1 cellular context compared by ENCODE assay signal in the genomic region with DNA sequence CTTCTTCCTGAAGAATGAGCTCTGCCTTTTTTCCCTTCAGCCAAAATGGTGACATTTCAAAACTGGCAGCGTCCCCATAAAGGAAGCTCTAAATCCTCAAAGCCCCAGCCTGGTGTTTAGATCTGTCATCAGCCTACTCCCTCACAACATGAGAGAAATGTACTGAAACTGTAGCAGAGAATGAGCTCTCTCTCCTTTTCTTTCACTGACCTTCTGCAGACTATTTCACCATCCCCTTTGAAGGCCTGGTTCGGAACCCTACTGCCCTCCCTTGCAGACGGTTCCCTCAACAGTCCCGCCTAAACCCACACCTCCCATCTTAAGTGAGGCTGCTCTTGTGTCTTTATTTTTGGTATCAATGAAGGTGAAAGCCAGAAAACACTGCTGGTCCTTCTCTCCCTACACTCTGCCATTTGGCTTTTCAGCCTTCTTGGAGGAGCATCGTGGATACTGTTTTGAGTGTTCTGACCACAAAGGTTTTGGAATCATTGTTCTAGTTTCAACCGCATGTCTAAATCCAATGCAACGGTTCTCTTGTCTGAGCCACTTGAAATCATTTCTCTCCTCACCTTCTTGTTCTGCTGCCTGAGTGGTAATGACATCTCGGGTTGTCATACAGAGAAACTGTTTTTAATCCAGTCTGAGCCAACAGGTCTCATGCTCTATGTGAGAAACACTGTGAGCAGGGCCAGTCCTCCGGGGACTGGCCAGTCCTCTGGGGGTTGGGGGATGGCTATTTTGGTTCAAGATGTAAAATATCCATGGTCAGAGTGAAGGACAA.
TF ChIP-seq lines count a peak whose summit lies in the region.

No MANE protein-coding gene starts in this region.

TF ChIP-seq in GM12878, 131 proteins besides CTCF, POLR2A, EP300 and RAD21 (continued from another document and continues in another):
- TF ChIP-seq, protein P1, sequence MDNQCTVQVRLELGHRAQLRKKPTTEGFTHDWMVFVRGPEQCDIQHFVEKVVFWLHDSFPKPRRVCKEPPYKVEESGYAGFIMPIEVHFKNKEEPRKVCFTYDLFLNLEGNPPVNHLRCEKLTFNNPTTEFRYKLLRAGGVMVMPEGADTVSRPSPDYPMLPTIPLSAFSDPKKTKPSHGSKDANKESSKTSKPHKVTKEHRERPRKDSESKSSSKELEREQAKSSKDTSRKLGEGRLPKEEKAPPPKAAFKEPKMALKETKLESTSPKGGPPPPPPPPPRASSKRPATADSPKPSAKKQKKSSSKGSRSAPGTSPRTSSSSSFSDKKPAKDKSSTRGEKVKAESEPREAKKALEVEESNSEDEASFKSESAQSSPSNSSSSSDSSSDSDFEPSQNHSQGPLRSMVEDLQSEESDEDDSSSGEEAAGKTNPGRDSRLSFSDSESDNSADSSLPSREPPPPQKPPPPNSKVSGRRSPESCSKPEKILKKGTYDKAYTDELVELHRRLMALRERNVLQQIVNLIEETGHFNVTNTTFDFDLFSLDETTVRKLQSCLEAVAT (IDR thresholded peaks at IDR 0.05): peak; percentile 39; the same call in 1 of the 2 replicates
- TF ChIP-seq, protein P2, sequence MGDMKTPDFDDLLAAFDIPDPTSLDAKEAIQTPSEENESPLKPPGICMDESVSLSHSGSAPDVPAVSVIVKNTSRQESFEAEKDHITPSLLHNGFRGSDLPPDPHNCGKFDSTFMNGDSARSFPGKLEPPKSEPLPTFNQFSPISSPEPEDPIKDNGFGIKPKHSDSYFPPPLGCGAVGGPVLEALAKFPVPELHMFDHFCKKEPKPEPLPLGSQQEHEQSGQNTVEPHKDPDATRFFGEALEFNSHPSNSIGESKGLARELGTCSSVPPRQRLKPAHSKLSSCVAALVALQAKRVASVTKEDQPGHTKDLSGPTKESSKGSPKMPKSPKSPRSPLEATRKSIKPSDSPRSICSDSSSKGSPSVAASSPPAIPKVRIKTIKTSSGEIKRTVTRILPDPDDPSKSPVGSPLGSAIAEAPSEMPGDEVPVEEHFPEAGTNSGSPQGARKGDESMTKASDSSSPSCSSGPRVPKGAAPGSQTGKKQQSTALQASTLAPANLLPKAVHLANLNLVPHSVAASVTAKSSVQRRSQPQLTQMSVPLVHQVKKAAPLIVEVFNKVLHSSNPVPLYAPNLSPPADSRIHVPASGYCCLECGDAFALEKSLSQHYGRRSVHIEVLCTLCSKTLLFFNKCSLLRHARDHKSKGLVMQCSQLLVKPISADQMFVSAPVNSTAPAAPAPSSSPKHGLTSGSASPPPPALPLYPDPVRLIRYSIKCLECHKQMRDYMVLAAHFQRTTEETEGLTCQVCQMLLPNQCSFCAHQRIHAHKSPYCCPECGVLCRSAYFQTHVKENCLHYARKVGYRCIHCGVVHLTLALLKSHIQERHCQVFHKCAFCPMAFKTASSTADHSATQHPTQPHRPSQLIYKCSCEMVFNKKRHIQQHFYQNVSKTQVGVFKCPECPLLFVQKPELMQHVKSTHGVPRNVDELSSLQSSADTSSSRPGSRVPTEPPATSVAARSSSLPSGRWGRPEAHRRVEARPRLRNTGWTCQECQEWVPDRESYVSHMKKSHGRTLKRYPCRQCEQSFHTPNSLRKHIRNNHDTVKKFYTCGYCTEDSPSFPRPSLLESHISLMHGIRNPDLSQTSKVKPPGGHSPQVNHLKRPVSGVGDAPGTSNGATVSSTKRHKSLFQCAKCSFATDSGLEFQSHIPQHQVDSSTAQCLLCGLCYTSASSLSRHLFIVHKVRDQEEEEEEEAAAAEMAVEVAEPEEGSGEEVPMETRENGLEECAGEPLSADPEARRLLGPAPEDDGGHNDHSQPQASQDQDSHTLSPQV (IDR thresholded peaks at IDR 0.05): no peak
- TF ChIP-seq IKZF2 (IDR thresholded peaks at IDR 0.05): peak; percentile 84 to 93
- TF ChIP-seq USF1 (IDR thresholded peaks at IDR 0.05; ENCODE audit: borderline replicate concordance, extremely low read length, insufficient read depth, low read depth, low read length): no peak
- TF ChIP-seq, protein P3, sequence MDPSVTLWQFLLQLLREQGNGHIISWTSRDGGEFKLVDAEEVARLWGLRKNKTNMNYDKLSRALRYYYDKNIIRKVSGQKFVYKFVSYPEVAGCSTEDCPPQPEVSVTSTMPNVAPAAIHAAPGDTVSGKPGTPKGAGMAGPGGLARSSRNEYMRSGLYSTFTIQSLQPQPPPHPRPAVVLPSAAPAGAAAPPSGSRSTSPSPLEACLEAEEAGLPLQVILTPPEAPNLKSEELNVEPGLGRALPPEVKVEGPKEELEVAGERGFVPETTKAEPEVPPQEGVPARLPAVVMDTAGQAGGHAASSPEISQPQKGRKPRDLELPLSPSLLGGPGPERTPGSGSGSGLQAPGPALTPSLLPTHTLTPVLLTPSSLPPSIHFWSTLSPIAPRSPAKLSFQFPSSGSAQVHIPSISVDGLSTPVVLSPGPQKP (IDR thresholded peaks at IDR 0.05; ENCODE audit: low read depth, low read length): no peak
- no peak for TF ChIP-seq ASH2L (IDR thresholded peaks at IDR 0.05; ENCODE audit: borderline replicate concordance, low read depth)
- TF ChIP-seq ESRRA (IDR thresholded peaks at IDR 0.05; ENCODE audit: low read length): no peak
- TF ChIP-seq NR2C2 (IDR thresholded peaks at IDR 0.05; ENCODE audit: borderline replicate concordance, control insufficient read depth, insufficient read length, low read depth): no peak
- TF ChIP-seq GATAD2B (conservative IDR thresholded peaks at IDR 0.05; ENCODE audit: low read depth): peak; percentile 76; the same call in 1 of the 2 replicates
- TF ChIP-seq EZH2 (IDR thresholded peaks at IDR 0.05; ENCODE audit: borderline replicate concordance, control insufficient read depth, low read depth, low read length): no peak
- TF ChIP-seq SUPT20H (IDR thresholded peaks at IDR 0.05; ENCODE audit: borderline replicate concordance, control insufficient read depth, low read depth, low read length): no peak
- no peak for TF ChIP-seq PBX3 (IDR thresholded peaks at IDR 0.05; ENCODE audit: insufficient replicate concordance, low read depth, low read length)
- no peak for TF ChIP-seq KLF5 (IDR thresholded peaks at IDR 0.05; ENCODE audit: partially characterized antibody)
- TF ChIP-seq TAF1 (IDR thresholded peaks at IDR 0.05; ENCODE audit: borderline replicate concordance, low read depth, low read length): no peak
- 0 out of 2 replicates have a peak, but pooled peaks have one; percentile 13 for TF ChIP-seq NR2F1 (conservative IDR thresholded peaks at IDR 0.05)
- peak; percentile 64 for TF ChIP-seq CREB1 (IDR thresholded peaks at IDR 0.05; ENCODE audit: low read depth)
- TF ChIP-seq, protein P4, sequence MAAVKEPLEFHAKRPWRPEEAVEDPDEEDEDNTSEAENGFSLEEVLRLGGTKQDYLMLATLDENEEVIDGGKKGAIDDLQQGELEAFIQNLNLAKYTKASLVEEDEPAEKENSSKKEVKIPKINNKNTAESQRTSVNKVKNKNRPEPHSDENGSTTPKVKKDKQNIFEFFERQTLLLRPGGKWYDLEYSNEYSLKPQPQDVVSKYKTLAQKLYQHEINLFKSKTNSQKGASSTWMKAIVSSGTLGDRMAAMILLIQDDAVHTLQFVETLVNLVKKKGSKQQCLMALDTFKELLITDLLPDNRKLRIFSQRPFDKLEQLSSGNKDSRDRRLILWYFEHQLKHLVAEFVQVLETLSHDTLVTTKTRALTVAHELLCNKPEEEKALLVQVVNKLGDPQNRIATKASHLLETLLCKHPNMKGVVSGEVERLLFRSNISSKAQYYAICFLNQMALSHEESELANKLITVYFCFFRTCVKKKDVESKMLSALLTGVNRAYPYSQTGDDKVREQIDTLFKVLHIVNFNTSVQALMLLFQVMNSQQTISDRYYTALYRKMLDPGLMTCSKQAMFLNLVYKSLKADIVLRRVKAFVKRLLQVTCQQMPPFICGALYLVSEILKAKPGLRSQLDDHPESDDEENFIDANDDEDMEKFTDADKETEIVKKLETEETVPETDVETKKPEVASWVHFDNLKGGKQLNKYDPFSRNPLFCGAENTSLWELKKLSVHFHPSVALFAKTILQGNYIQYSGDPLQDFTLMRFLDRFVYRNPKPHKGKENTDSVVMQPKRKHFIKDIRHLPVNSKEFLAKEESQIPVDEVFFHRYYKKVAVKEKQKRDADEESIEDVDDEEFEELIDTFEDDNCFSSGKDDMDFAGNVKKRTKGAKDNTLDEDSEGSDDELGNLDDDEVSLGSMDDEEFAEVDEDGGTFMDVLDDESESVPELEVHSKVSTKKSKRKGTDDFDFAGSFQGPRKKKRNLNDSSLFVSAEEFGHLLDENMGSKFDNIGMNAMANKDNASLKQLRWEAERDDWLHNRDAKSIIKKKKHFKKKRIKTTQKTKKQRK (IDR thresholded peaks at IDR 0.05; ENCODE audit: low read depth, low read length): no peak
- no peak for TF ChIP-seq BHLHE40 (IDR thresholded peaks at IDR 0.05; ENCODE audit: borderline replicate concordance in 1 of 2, low read depth in 2 of 2, low read length in 1 of 2)
- TF ChIP-seq POLR2AphosphoS5 (IDR thresholded peaks at IDR 0.05; ENCODE audit: low read length): no peak
- TF ChIP-seq IRF4 (IDR thresholded peaks at IDR 0.05; ENCODE audit: low read depth, low read length): peak; percentile 94; the same call in 1 of the 2 replicates
- TF ChIP-seq PRDM15 (CRISPR knock-in tag; IDR thresholded peaks at IDR 0.05): no peak
- TF ChIP-seq, protein P5, sequence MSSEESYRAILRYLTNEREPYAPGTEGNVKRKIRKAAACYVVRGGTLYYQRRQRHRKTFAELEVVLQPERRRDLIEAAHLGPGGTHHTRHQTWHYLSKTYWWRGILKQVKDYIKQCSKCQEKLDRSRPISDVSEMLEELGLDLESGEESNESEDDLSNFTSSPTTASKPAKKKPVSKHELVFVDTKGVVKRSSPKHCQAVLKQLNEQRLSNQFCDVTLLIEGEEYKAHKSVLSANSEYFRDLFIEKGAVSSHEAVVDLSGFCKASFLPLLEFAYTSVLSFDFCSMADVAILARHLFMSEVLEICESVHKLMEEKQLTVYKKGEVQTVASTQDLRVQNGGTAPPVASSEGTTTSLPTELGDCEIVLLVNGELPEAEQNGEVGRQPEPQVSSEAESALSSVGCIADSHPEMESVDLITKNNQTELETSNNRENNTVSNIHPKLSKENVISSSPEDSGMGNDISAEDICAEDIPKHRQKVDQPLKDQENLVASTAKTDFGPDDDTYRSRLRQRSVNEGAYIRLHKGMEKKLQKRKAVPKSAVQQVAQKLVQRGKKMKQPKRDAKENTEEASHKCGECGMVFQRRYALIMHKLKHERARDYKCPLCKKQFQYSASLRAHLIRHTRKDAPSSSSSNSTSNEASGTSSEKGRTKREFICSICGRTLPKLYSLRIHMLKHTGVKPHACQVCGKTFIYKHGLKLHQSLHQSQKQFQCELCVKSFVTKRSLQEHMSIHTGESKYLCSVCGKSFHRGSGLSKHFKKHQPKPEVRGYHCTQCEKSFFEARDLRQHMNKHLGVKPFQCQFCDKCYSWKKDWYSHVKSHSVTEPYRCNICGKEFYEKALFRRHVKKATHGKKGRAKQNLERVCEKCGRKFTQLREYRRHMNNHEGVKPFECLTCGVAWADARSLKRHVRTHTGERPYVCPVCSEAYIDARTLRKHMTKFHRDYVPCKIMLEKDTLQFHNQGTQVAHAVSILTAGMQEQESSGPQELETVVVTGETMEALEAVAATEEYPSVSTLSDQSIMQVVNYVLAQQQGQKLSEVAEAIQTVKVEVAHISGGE (CRISPR knock-in tag; IDR thresholded peaks at IDR 0.05): no peak
- no peak for TF ChIP-seq RBBP5 (conservative IDR thresholded peaks at IDR 0.05)
- TF ChIP-seq IRF3 (IDR thresholded peaks at IDR 0.05): no peak
- no peak for TF ChIP-seq NFYA (IDR thresholded peaks at IDR 0.05; ENCODE audit: borderline replicate concordance, low read depth, low read length)
- TF ChIP-seq SREBF1 (IDR thresholded peaks at IDR 0.05; ENCODE audit: low read length): no peak
